ENCODE assay signal across 2 cellular contexts in genomic region chr12:112788205-112788604, GRCh38.
TF ChIP-seq lines count a peak whose summit lies in the region.

No MANE protein-coding gene starts in this region.

TF ChIP-seq in SK-N-SH, 30 proteins besides CTCF, POLR2A, EP300 and RAD21 (continued from another document):
- TF ChIP-seq NFIC (IDR thresholded peaks at IDR 0.05; ENCODE audit: borderline replicate concordance): no peak
- peak; percentile 10; the same call in 1 of the 2 replicates for TF ChIP-seq SMC3 (IDR thresholded peaks at IDR 0.05; ENCODE audit: low read depth, low read length)

TF ChIP-seq in SK-N-SH treated with all-trans-retinoic acid at 6 μM for 48 hours, 23 proteins besides CTCF, POLR2A, EP300 and RAD21 (continued from another document):
- TF ChIP-seq ZNF565 (CRISPR knock-in tag; conservative IDR thresholded peaks at IDR 0.05; ENCODE audit: low read depth): no peak
- TF ChIP-seq PPARA (CRISPR knock-in tag; IDR thresholded peaks at IDR 0.05; ENCODE audit: borderline replicate concordance): no peak
- no peak for TF ChIP-seq SNAI2 (CRISPR knock-in tag; IDR thresholded peaks at IDR 0.05)
- no peak for TF ChIP-seq OSR1 (CRISPR knock-in tag; IDR thresholded peaks at IDR 0.05)
- TF ChIP-seq TCF4 (CRISPR knock-in tag; IDR thresholded peaks at IDR 0.05; ENCODE audit: borderline replicate concordance): no peak
- TF ChIP-seq ZNF70 (CRISPR knock-in tag; IDR thresholded peaks at IDR 0.05): no peak
- TF ChIP-seq ZFP3 (CRISPR knock-in tag; IDR thresholded peaks at IDR 0.05): no peak
- TF ChIP-seq GLIS3 (CRISPR knock-in tag; IDR thresholded peaks at IDR 0.05): no peak
- TF ChIP-seq BACH2 (CRISPR knock-in tag; IDR thresholded peaks at IDR 0.05; ENCODE audit: borderline replicate concordance): no peak
- no peak for TF ChIP-seq RARB (CRISPR knock-in tag; IDR thresholded peaks at IDR 0.05)
- TF ChIP-seq CSDC2 (CRISPR knock-in tag; IDR thresholded peaks at IDR 0.05): no peak
